In the genomic region with DNA sequence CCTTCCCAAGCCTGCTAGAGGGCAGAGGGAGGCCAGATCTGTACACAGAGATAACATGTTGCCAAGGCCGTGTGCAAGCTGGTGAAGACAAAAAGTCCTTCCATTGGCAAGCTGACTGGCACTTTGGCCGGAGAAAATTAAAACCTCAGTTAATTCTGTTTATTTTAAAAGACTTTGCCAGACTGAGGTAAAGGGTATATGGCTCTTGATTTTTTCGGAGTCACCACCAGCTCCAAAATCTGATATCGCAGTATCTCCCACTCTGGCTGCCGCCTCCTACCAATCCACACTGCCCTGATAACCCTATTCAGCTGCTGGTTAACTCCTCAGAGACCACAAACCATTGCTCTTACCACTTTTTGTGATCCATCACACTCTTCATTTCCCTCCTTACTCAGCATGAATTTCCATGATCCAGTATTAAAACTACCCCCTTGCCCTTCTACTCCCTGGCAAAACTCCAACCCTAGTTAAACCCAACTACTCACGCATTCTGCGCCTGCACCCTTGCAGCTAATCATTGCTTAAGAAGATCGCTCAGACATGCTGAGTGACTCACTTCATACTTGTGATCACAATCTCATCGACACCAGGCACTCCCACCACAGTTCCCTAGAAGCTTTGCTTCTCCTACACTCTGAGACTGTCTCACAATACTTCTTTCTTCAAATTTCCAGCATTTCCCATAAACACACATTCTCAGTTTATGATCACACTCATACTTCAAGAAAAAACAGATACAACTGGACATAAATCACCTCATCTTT, we compare ENCODE assay signal across 8 cellular contexts. TPM values are rescaled to one million over a fixed set of nuclear protein-coding genes. Genes with fewer than 3 reads are reported as not detected.
DNase-seq lines count a peak whose midpoint lies in the region; ATAC-seq and TF ChIP-seq lines count a peak whose summit lies in the region.

No MANE protein-coding gene starts in this region.

- peak; percentile 94 for DNase-seq in LNCaP clone FGC (ENCODE audit: low read depth)
- DNase-seq in activated CD8-positive, alpha-beta T cell treated with anti-CD3 and anti-CD28 coated beads, Interleukin-2, amount 10 ng/mL, durations not matched to agents 7 days and 5 days = no peak
- DNase-seq in fibroblast of peridontal ligament (ENCODE audit: extremely low read depth) = peak; percentile 98
- DNase-seq in neuronal stem cell (ENCODE audit: low spot score) = no peak
- no peak for DNase-seq in NCI-H1048 (lab: John Stamatoyannopoulos, UW)

- H3K23ac ChIP-seq in neuronal stem cell (ENCODE audit: low read depth, low read length, poor library complexity) = peak overlapping the region; percentile 11

- no peak overlapping the region for H3K27ac Mint-ChIP-seq in activated CD8-positive, alpha-beta T cell treated with anti-CD3 and anti-CD28 coated beads, Interleukin-2, amount 10 ng/mL, durations not matched to agents 7 days and 5 days

- CTCF ChIA-PET in activated CD8-positive, alpha-beta T cell treated with anti-CD3 and anti-CD28 coated beads, Interleukin-2, amount 10 ng/mL, durations not matched to agents 7 days and 5 days (lab: Charles Lee) = interaction anchor here (1.1 to 4.2 kb wide), 6 partner anchors 15 to 346 kb away, joined by 3 to 49 read pairs (median 10); no protein-coding TSS in a partner anchor

- H2AK5ac ChIP-seq in neuronal stem cell (ENCODE audit: low read depth, low read length) = no peak overlapping the region

- H3K36me3 ChIP-seq in neuronal stem cell (replicated peaks in 1 of 2; ENCODE audit: control insufficient read depth in 2 of 2, insufficient read depth in 2 of 2, low read length in 2 of 2) = peaks cover 3 to 15% of the 10 kb centered on the region in 2 donors

- H3K79me1 ChIP-seq in neuronal stem cell (ENCODE audit: low read depth, low read length) = no peaks in the 10 kb centered on the region

- H3K27ac ChIP-seq in C4-2B (peak overlapping the region; percentile 80), neuronal stem cell (replicated peaks; ENCODE audit: low read length) (no peak overlapping the region)

- peaks cover 7% of the 10 kb centered on the region for H3K36me3 Mint-ChIP-seq in activated CD8-positive, alpha-beta T cell treated with anti-CD3 and anti-CD28 coated beads, Interleukin-2, amount 10 ng/mL, durations not matched to agents 7 days and 5 days (ENCODE audit: low read depth)

- no peaks in the 10 kb centered on the region for H3K27me3 Mint-ChIP-seq in activated CD8-positive, alpha-beta T cell treated with anti-CD3 and anti-CD28 coated beads, Interleukin-2, amount 10 ng/mL, durations not matched to agents 7 days and 5 days (ENCODE audit: low read depth)

- H2BK12ac ChIP-seq in neuronal stem cell (ENCODE audit: low read length) = no peak overlapping the region

- no peak overlapping the region for H3K4me3 Mint-ChIP-seq in activated CD8-positive, alpha-beta T cell treated with anti-CD3 and anti-CD28 coated beads, Interleukin-2, amount 10 ng/mL, durations not matched to agents 7 days and 5 days

- H2BK120ac ChIP-seq in neuronal stem cell (ENCODE audit: low read depth, low read length) = no peak overlapping the region

- no peak overlapping the region for H3K4ac ChIP-seq in neuronal stem cell (ENCODE audit: low read length)

- H3K18ac ChIP-seq in neuronal stem cell (ENCODE audit: low read length) = no peak overlapping the region

- peaks cover 0 to 15% of the 10 kb centered on the region in 2 donors for H3K4me1 ChIP-seq in neuronal stem cell (ENCODE audit: control insufficient read depth in 2 of 2, insufficient read depth in 1 of 2, low read depth in 1 of 2, low read length in 2 of 2)

- TF ChIP-seq CTCF in C4-2B (conservative IDR thresholded peaks at IDR 0.05) (no peak), LNCaP clone FGC (IDR thresholded peaks at IDR 0.05; ENCODE audit: control insufficient read depth, extremely low read depth, insufficient read depth) (no peak)

- no peak overlapping the region for H3K4me2 ChIP-seq in neuronal stem cell (ENCODE audit: insufficient read depth, low read length, poor library complexity, severe bottlenecking)

- no peaks in the 10 kb centered on the region for H3K27me3 ChIP-seq in neuronal stem cell (ENCODE audit: control insufficient read depth in 3 of 3, insufficient read depth in 3 of 3, low read depth in 1 of 3, low read length in 3 of 3)

- ATAC-seq in activated CD8-positive, alpha-beta T cell treated with anti-CD3 and anti-CD28 coated beads, Interleukin-2, amount 10 ng/mL, durations not matched to agents 7 days and 5 days = peak; percentile 43
- ATAC-seq in GM19023 (IDR thresholded peaks at IDR 0.05; ENCODE audit: unreplicated experiment) = no peak
- ATAC-seq in HG03025 (IDR thresholded peaks at IDR 0.05; ENCODE audit: low FRiP score, unreplicated experiment) = no peak

- no peaks in the 10 kb centered on the region for H3K9me3 Mint-ChIP-seq in activated CD8-positive, alpha-beta T cell treated with anti-CD3 and anti-CD28 coated beads, Interleukin-2, amount 10 ng/mL, durations not matched to agents 7 days and 5 days (ENCODE audit: insufficient read depth)

- H3K4me3 ChIP-seq in LNCaP clone FGC (ENCODE audit: low read depth, low read length) = peak overlapping the region; percentile 23
- H3K4me3 ChIP-seq in neuronal stem cell (ENCODE audit: low read length in 2 of 2) = no peak overlapping the region

- H2AFZ ChIP-seq in neuronal stem cell (ENCODE audit: low read length) = no peak overlapping the region

- H3K9me3 ChIP-seq in neuronal stem cell (replicated peaks in 1 of 2; ENCODE audit: control insufficient read depth in 2 of 2, insufficient read depth in 1 of 2, low read depth in 1 of 2, low read length in 2 of 2) = no peaks in the 10 kb centered on the region

- no peak overlapping the region for H4K8ac ChIP-seq in neuronal stem cell (ENCODE audit: low read depth, low read length)

- H3K9ac ChIP-seq in neuronal stem cell (ENCODE audit: low read depth, low read length, poor library complexity) = no peak overlapping the region

- POLR2A ChIA-PET in activated CD8-positive, alpha-beta T cell treated with anti-CD3 and anti-CD28 coated beads, Interleukin-2, amount 10 ng/mL, durations not matched to agents 7 days and 5 days (lab: Charles Lee) = no interaction called here

- H4K91ac ChIP-seq in neuronal stem cell (ENCODE audit: low read depth, low read length, poor library complexity) = no peak overlapping the region

- no peak overlapping the region for H2BK5ac ChIP-seq in neuronal stem cell (ENCODE audit: low read length)

- H3K4me1 Mint-ChIP-seq in activated CD8-positive, alpha-beta T cell treated with anti-CD3 and anti-CD28 coated beads, Interleukin-2, amount 10 ng/mL, durations not matched to agents 7 days and 5 days (ENCODE audit: low read depth) = peaks cover 35% of the 10 kb centered on the region

- WGBS in neuronal stem cell (ENCODE audit: extremely low coverage in 2 of 2, insufficient read length in 2 of 2, insufficient replicate concordance in 1 of 2), 2 donors = no CpG with 5 or more reads among the region's 9 CpGs

- H3K14ac ChIP-seq in neuronal stem cell (ENCODE audit: low read length) = no peak overlapping the region

- no peak overlapping the region for H2BK15ac ChIP-seq in neuronal stem cell (ENCODE audit: low read length)

RNA-seq across cellular contexts. Expression of a gene that starts 5.8 kb away (rescaled TPM):
- total RNA-seq in activated CD8-positive, alpha-beta T cell treated with anti-CD3 and anti-CD28 coated beads, Interleukin-2, amount 10 ng/mL, durations not matched to agents 7 days and 5 days = 10 to 100 TPM; 64.7 to 66.0 TPM
- 18.4 TPM for polyA plus RNA-seq in neuronal stem cell (2013, experiment 1 of 2)
- polyA plus RNA-seq in neuronal stem cell (2013, experiment 2 of 2) = 19.2 TPM

RNA-seq across cellular contexts. Expression of a gene that starts 57.7 kb away (rescaled TPM):
- total RNA-seq in activated CD8-positive, alpha-beta T cell treated with anti-CD3 and anti-CD28 coated beads, Interleukin-2, amount 10 ng/mL, durations not matched to agents 7 days and 5 days = under 1 TPM; 0.26 to 0.29 TPM
- polyA plus RNA-seq in neuronal stem cell (2013, experiment 1 of 2) = 0.49 TPM
- polyA plus RNA-seq in neuronal stem cell (2013, experiment 2 of 2) = 0.48 TPM

Comparison
In these comparisons a context has a peak if more than half of its experiments do, and no peak if none do; other contexts are left out.
1. DNase-seq: peak in LNCaP clone FGC (single experiment) and fibroblast of peridontal ligament (single experiment); none in activated CD8-positive, alpha-beta T cell treated with anti-CD3 and anti-CD28 coated beads, Interleukin-2, amount 10 ng/mL, durations not matched to agents 7 days and 5 days (single experiment), neuronal stem cell (single experiment) and NCI-H1048 (single experiment).